ENCODE assay signal across 24 cellular contexts in genomic region chr5:163321511-163321910, GRCh38.
"Had no signal": no experiment of that assay in that cellular context is flagged by ENCODE, and none has a peak within 500 bp of the region (broad histone marks: within the 10 kb centered on the region; RNA-seq: fewer than 3 reads in every experiment).

No MANE protein-coding gene starts in this region.

- H3K27me3 ChIP-seq: colonic mucosa, dorsolateral prefrontal cortex, esophagus muscularis mucosa, esophagus squamous epithelium, foreskin keratinocyte, gastrocnemius medialis, gastroesophageal sphincter, heart left ventricle, hepatocyte had no signal

- H3K27ac ChIP-seq: colonic mucosa, coronary artery, dorsolateral prefrontal cortex, epithelial cell of prostate, esophagus muscularis mucosa, esophagus squamous epithelium, foreskin keratinocyte, gastrocnemius medialis, gastroesophageal sphincter, heart left ventricle, heart right ventricle, hepatocyte had no signal

- DNase-seq: colonic mucosa; cortex of kidney; dermis blood vessel endothelial cell; dorsolateral prefrontal cortex; effector CD4-positive, alpha-beta T cell; effector CD8-positive, alpha-beta T cell; effector memory CD4-positive, alpha-beta T cell; effector memory CD8-positive, alpha-beta T cell; endodermal cell; erythroblast; esophagus squamous epithelium; foreskin fibroblast; foreskin keratinocyte; foreskin melanocyte; gastrocnemius medialis; glutamatergic neuron; head of caudate nucleus; heart left ventricle; heart right ventricle had no signal

- H3K4me1 ChIP-seq: colonic mucosa, esophagus muscularis mucosa, esophagus squamous epithelium, foreskin keratinocyte, gastrocnemius medialis, gastroesophageal sphincter, heart left ventricle, heart right ventricle had no signal

- H3K36me3 ChIP-seq: colonic mucosa, esophagus muscularis mucosa, esophagus squamous epithelium, gastrocnemius medialis, gastroesophageal sphincter, heart left ventricle, heart right ventricle had no signal

- H3K9me3 ChIP-seq: colonic mucosa, esophagus muscularis mucosa, esophagus squamous epithelium, gastrocnemius medialis, gastroesophageal sphincter, heart left ventricle, heart right ventricle had no signal

- H3K4me3 ChIP-seq: colonic mucosa, coronary artery, dorsolateral prefrontal cortex, esophagus muscularis mucosa, esophagus squamous epithelium, gastrocnemius medialis, gastroesophageal sphincter, heart left ventricle, heart right ventricle, hepatocyte had no signal
